Comparison of ENCODE assay signal across 16 cellular contexts in the genomic region with DNA sequence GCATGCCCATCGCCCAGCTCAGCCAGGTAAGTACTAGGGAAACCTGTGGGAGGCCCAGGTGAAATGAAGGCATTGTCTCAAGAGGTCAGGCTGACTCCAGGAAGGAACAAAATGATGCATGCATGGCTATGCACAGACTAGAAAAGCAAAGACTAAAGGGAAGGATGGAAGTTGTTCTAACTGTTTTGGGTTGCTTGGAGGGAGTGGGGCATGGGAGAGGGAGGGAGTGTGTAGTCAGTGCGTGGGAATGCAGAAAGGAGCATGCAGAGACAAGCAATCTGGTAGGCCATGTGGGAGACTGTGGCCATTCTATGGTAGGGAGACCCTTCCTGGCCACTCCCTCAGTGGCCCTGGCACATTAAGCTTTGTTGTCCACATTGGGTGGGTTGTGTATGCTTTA. TPM values are rescaled to one million over a fixed set of nuclear protein-coding genes. Genes with fewer than 3 reads are reported as not detected.
DNase-seq lines count a peak whose midpoint lies in the region; ATAC-seq, FAIRE-seq and TF ChIP-seq lines count a peak whose summit lies in the region.
"Had no signal": no experiment of that assay in that cellular context is flagged by ENCODE, and none has a peak within 500 bp of the region (broad histone marks: within the 10 kb centered on the region; RNA-seq: fewer than 3 reads in every experiment).

No MANE protein-coding gene starts in this region.

- intact Hi-C loops in uterus (cut with DNase I; ENCODE audit: low total_unique reads) = loop anchor here (10.0 kb wide), 1 partner anchor 53 kb away; the partner anchor contains the start of gene PEX26

- TF ChIP-seq CTCF in RWPE1 (conservative IDR thresholded peaks at IDR 0.05; ENCODE audit: low read depth) (no peak), bronchial epithelial cell (IDR thresholded peaks at IDR 0.05; ENCODE audit: insufficient read depth, low read length, severe bottlenecking) (no peak), neural cell (IDR thresholded peaks at IDR 0.05; ENCODE audit: poor library complexity, severe bottlenecking) (no peak), uterus (IDR thresholded peaks at IDR 0.05) (no peak), GM13977 (IDR thresholded peaks at IDR 0.05; ENCODE audit: extremely low read depth, insufficient read depth, missing control alignments) (no peak)

- FAIRE-seq in bronchial epithelial cell (lab: Jason Lieb, UNC) = peak; percentile 86

- H3K27me3 ChIP-seq in bronchial epithelial cell (ENCODE audit: control insufficient read depth, insufficient read depth, low read length) (no peaks in the 10 kb centered on the region), neural cell (ENCODE audit: insufficient read depth, low read depth, low read length) (peaks cover 4% of the 10 kb centered on the region), uterus (no peaks in the 10 kb centered on the region)

- H3K4me2 ChIP-seq in neural cell (ENCODE audit: low read length) = no peak overlapping the region

- H3K9me3 ChIP-seq in neural cell (ENCODE audit: low read length) (no peaks in the 10 kb centered on the region), uterus (no peaks in the 10 kb centered on the region)

- H3K79me2 ChIP-seq in neural cell (replicated peaks; ENCODE audit: insufficient read depth, low read length) = peaks cover 20% of the 10 kb centered on the region

- ATAC-seq in HG02938 (IDR thresholded peaks at IDR 0.05; ENCODE audit: unreplicated experiment) = no peak
- ATAC-seq in stimulated activated naive CD8-positive, alpha-beta T cell treated with anti-CD3 and anti-CD28 coated beads, Interleukin-15, Interleukin-2, amounts not matched to agents 100 U/mL and 50 U/mL, for 24 hours = no peak
- ATAC-seq: Right ventricle myocardium inferior had no signal

- no peak overlapping the region for H2AFZ ChIP-seq in neural cell (ENCODE audit: low read depth, low read length)

- H3K27ac ChIP-seq in RWPE1 = peak overlapping the region; percentile 72
- no peak overlapping the region for H3K27ac ChIP-seq in neural cell (ENCODE audit: low read length)
- peak overlapping the region; percentile 0 to 6 for H3K27ac ChIP-seq in uterus

- CTCF ChIA-PET in RWPE1 (lab: Yijun Ruan, JAX) = no interaction called here

- no peak overlapping the region for H3K9ac ChIP-seq in neural cell (ENCODE audit: low read length)

- H3K4me3 ChIP-seq in bronchial epithelial cell (ENCODE audit: low read depth, low read length) = no peak overlapping the region
- H3K4me3 ChIP-seq in neural cell (ENCODE audit: low read length) = peak overlapping the region; percentile 93
- H3K4me3 ChIP-seq in uterus = no peak overlapping the region

- peak; percentile 43 for DNase-seq in RWPE1 (ENCODE audit: low spot score)
- peak; percentile 77 for DNase-seq in bronchial epithelial cell (ENCODE audit: low read depth)
- no peak for DNase-seq in uterus
- no peak for DNase-seq in stimulated activated naive CD8-positive, alpha-beta T cell treated with anti-CD3 and anti-CD28 coated beads, Interleukin-15, Interleukin-2, amounts not matched to agents 100 U/mL and 50 U/mL, for 24 hours
- DNase-seq in GM13977 (ENCODE audit: low spot score) = no peak
- DNase-seq: CD4-positive, CD25-positive, alpha-beta regulatory T cell; DMS53; H9; KBM-7; NCI-H146; NCI-H2081 treated with DMSO at 0.1 percent for 48 hours; NCI-H510A; NCI-H82 had no signal

- no peak for TF ChIP-seq EP300 in neural cell (conservative IDR thresholded peaks at IDR 0.05; ENCODE audit: poor library complexity, severe bottlenecking)

- H3K9me2 ChIP-seq in neural cell (ENCODE audit: insufficient read depth, low read length) = no peaks in the 10 kb centered on the region

- no peaks in the 10 kb centered on the region for H4K20me1 ChIP-seq in neural cell (ENCODE audit: insufficient read depth)

- no peak for TF ChIP-seq RAD21 in neural cell (conservative IDR thresholded peaks at IDR 0.05)

- in situ Hi-C loops in GM13977 (cut with MboI; ENCODE audit: low pct_unique_long_range_greater_than_20kb, low sequenced_read_pairs, unreplicated experiment) = no loop called here

- peaks cover 0 to 4% of the 10 kb centered on the region in 2 donors for H3K4me1 ChIP-seq in uterus

- H3F3A ChIP-seq in neural cell (ENCODE audit: insufficient read depth, low read length, poor library complexity, severe bottlenecking) = no peaks in the 10 kb centered on the region

- H3K36me3 ChIP-seq in bronchial epithelial cell (ENCODE audit: control insufficient read depth, insufficient read depth, low read length) (no peaks in the 10 kb centered on the region), neural cell (ENCODE audit: insufficient read depth, low read length) (peaks cover 6% of the 10 kb centered on the region), uterus (no peaks in the 10 kb centered on the region)

- no peak for TF ChIP-seq POLR2A in uterus (IDR thresholded peaks at IDR 0.05)

- POLR2A ChIA-PET in RWPE1 (lab: Yijun Ruan, JAX; ENCODE audit: low non-redundant PET) = no interaction called here

TF ChIP-seq in neural cell, 6 proteins besides CTCF, POLR2A, EP300 and RAD21:
- TF ChIP-seq REST (IDR thresholded peaks at IDR 0.05; ENCODE audit: borderline replicate concordance) (no peak), SMC3 (conservative IDR thresholded peaks at IDR 0.05; ENCODE audit: poor library complexity) (no peak), EZH2 (IDR thresholded peaks at IDR 0.05; ENCODE audit: borderline replicate concordance, insufficient read depth, low read length, poor library complexity, severe bottlenecking) (no peak), POLR2AphosphoS5 (IDR thresholded peaks at IDR 0.05) (no peak), MXI1 (conservative IDR thresholded peaks at IDR 0.05; ENCODE audit: poor library complexity, severe bottlenecking) (no peak), TAF1 (IDR thresholded peaks at IDR 0.05; ENCODE audit: low read depth) (no peak)

RNA-seq across cellular contexts. Expression of gene MICAL3, which starts 2.9 kb away (rescaled TPM):
- total RNA-seq in bronchial epithelial cell (13.4 and 13.6 TPM in 2 replicates), uterus (100 to 1,000 TPM in 1 of 4 donors, 10 to 100 TPM in 3; 13.5 to 167 (median 47.2) TPM)
- 28.1 and 30.4 TPM in 2 replicates for polyA plus RNA-seq in neural cell
- polyA minus RNA-seq in neural cell = 83.8 and 92.1 TPM in 2 replicates

RNA-seq across cellular contexts. Expression of gene PEX26, which starts 56.4 kb away (rescaled TPM):
- total RNA-seq in bronchial epithelial cell (11.8 and 12.4 TPM in 2 replicates), uterus (10 to 100 TPM; 28.2 to 36.1 (median 31.2) TPM)
- polyA plus RNA-seq in neural cell = 30.2 and 43.3 TPM in 2 replicates
- 47.5 and 49.2 TPM in 2 replicates for polyA minus RNA-seq in neural cell

Comparison
In these comparisons a context has a peak if more than half of its experiments do, and no peak if none do; other contexts are left out.
1. DNase-seq: peak in RWPE1 (single experiment) and bronchial epithelial cell (single experiment); none in uterus (0 of 2), stimulated activated naive CD8-positive, alpha-beta T cell treated with anti-CD3 and anti-CD28 coated beads, Interleukin-15, Interleukin-2, amounts not matched to agents 100 U/mL and 50 U/mL, for 24 hours (single experiment) and GM13977 (single experiment).